26 cellular contexts compared by ENCODE assay signal in the genomic region with DNA sequence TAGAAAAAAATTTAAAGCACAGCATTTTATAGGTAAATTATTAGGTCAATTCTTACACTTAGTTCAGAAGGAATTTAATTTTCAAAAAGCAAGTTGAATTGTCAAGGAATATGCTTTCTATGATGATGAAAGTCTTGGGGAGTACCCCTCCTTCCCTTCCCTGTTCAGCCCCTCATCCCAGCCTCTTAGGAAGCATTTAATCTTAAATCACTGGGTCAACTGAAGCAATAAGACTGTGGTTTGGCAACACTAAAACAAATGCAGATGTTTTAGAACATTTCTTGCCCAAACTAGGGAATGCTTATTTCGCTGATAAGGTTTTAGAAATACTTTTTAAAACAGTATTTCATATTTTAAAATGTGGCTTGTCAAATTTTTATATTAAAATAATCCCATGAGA. TPM values are rescaled to one million over a fixed set of nuclear protein-coding genes. Genes with fewer than 3 reads are reported as not detected.
DNase-seq lines count a peak whose midpoint lies in the region; ATAC-seq and TF ChIP-seq lines count a peak whose summit lies in the region.
"Had no signal": no experiment of that assay in that cellular context is flagged by ENCODE, and none has a peak within 500 bp of the region (broad histone marks: within the 10 kb centered on the region; RNA-seq: fewer than 3 reads in every experiment).

No MANE protein-coding gene starts in this region.

- TF ChIP-seq CTCF in fibroblast of pulmonary artery (IDR thresholded peaks at IDR 0.05; ENCODE audit: low read length, missing control alignments): no peak

- peaks cover 0 to 4% of the 10 kb centered on the region in 2 donors for H3K9me3 Mint-ChIP-seq in stimulated activated naive CD8-positive, alpha-beta T cell treated with anti-CD3 and anti-CD28 coated beads, Interleukin-15, amount 100 ng/mL, for 72 hours
- H3K9me3 Mint-ChIP-seq: CD4-positive, alpha-beta T cell had no signal

- H3K27ac Mint-ChIP-seq in stimulated activated naive CD8-positive, alpha-beta T cell treated with anti-CD3 and anti-CD28 coated beads, Interleukin-15, amount 100 ng/mL, for 72 hours: no peak overlapping the region
- H3K27ac Mint-ChIP-seq: CD4-positive, alpha-beta T cell had no signal

- H3K4me3 ChIP-seq in fibroblast of pulmonary artery (replicated peaks; ENCODE audit: low read depth, low read length): no peak overlapping the region
- H3K4me3 ChIP-seq: BLaER1 treated with 17β-estradiol and CSF1 and Interleukin-3, amounts not matched to agents 10 nM and 100 nM; GM12878; GM23248; K562; Peyer's patch; SJCRH30 had no signal

- no peak overlapping the region for H3K4me3 Mint-ChIP-seq in stimulated activated naive CD8-positive, alpha-beta T cell treated with anti-CD3 and anti-CD28 coated beads, Interleukin-15, amount 100 ng/mL, for 72 hours
- H3K4me3 Mint-ChIP-seq: CD4-positive, alpha-beta T cell had no signal

- intact Hi-C loops in left ventricle myocardium superior (cut with micrococcal nuclease): no loop called here
- intact Hi-C loops in cardiac septum (cut with DNase I): no loop called here

- DNase-seq in left ventricle myocardium superior (no peak), cardiac septum (ENCODE audit: low spot score) (no peak), dedifferentiated amniotic fluid mesenchymal stem cell (ENCODE audit: extremely low spot score) (peak; percentile 45), fibroblast of pulmonary artery (ENCODE audit: low read depth) (peak; percentile 74), foreskin melanocyte (no peak)
- DNase-seq in stimulated activated naive CD8-positive, alpha-beta T cell treated with anti-CD3 and anti-CD28 coated beads, Interleukin-15, amount 100 ng/mL, for 72 hours: no peak
- DNase-seq in stimulated activated CD8-positive, alpha-beta memory T cell treated with anti-CD3 and anti-CD28 coated beads, Interleukin-4, amount 100 ng/mL, for 48 hours: no peak
- DNase-seq: AML-193; CD4-positive, alpha-beta T cell; DMS53; GM23248; H7; MV-4-11; NCI-H1105; NCI-H446; NCI-H524 treated with DMSO at 0.1 percent for 48 hours; OCI-M1; Peyer's patch; SJCRH30 had no signal

- H3K4me1 Mint-ChIP-seq in stimulated activated naive CD8-positive, alpha-beta T cell treated with anti-CD3 and anti-CD28 coated beads, Interleukin-15, amount 100 ng/mL, for 72 hours: peaks cover 7% of the 10 kb centered on the region

- ATAC-seq in left ventricle myocardium superior (peak; percentile 69), HG03354 (IDR thresholded peaks at IDR 0.05; ENCODE audit: poor library complexity, severe bottlenecking, unreplicated experiment) (no peak)
- no peak for ATAC-seq in stimulated activated naive CD8-positive, alpha-beta T cell treated with anti-CD3 and anti-CD28 coated beads, Interleukin-15, amount 100 ng/mL, for 72 hours
- ATAC-seq: GM12878, HepG2, K562, SK-N-SH treated with all-trans-retinoic acid at 6 μM for 48 hours had no signal

- no peaks in the 10 kb centered on the region for H3K27me3 Mint-ChIP-seq in stimulated activated naive CD8-positive, alpha-beta T cell treated with anti-CD3 and anti-CD28 coated beads, Interleukin-15, amount 100 ng/mL, for 72 hours
- H3K27me3 Mint-ChIP-seq: CD4-positive, alpha-beta T cell had no signal

RNA-seq across cellular contexts. Expression of gene ARSJ, which starts 19.1 kb away (rescaled TPM):
- 0.59 TPM for total RNA-seq in left ventricle myocardium superior
- total RNA-seq in cardiac septum: 12.8 TPM
- total RNA-seq: CD4-positive, alpha-beta T cell; G401; HepG2; K562 had no signal

Comparison
In these comparisons a context has a peak if more than half of its experiments do, and no peak if none do; other contexts are left out.
1. DNase-seq: peak in dedifferentiated amniotic fluid mesenchymal stem cell (single experiment) and fibroblast of pulmonary artery (single experiment); none in left ventricle myocardium superior (single experiment), cardiac septum (single experiment), stimulated activated naive CD8-positive, alpha-beta T cell treated with anti-CD3 and anti-CD28 coated beads, Interleukin-15, amount 100 ng/mL, for 72 hours (0 of 2), stimulated activated CD8-positive, alpha-beta memory T cell treated with anti-CD3 and anti-CD28 coated beads, Interleukin-4, amount 100 ng/mL, for 48 hours (single experiment) and foreskin melanocyte (single experiment).